Comparison of ENCODE assay signal across 19 cellular contexts in the genomic region with DNA sequence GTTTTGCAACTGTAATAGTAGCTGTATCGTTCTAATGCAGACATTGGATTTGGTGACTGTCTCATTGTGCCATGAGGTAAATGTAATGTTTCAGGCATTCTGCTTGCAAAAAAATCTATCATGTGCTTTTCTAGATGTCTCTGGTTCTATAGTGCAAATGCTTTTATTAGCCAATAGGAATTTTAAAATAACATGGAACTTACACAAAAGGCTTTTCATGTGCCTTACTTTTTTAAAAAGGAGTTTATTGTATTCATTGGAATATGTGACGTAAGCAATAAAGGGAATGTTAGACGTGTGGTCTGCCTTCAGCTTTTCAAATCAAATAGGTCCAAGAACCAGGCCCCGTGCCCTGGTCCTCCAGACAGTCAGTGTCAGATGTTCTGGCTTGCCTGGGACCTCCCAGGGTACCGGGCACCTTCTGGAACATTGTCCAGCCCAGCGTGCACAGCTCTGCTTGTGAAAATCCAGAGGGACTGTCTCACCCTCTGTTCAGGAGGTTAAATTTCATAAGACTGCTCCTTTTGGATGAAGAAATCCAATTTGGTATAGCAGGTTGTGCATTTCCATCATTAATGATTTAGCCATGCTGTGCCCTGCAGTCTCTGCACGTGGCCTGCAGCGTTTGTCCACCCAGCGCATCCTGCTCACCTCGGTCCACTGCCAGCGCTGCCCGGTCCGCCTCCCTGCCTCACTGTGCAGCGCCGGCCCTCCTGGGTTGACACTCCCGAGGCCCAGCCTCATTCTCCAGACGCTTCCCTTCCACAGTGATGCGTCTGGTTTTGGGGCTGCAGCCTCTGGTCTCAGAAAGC.
"Had no signal": no experiment of that assay in that cellular context is flagged by ENCODE, and none has a peak within 500 bp of the region (broad histone marks: within the 10 kb centered on the region; RNA-seq: fewer than 3 reads in every experiment).

No MANE protein-coding gene starts in this region.

- H3K36me3 Mint-ChIP-seq: activated naive CD8-positive, alpha-beta T cell; natural killer cell treated with Interleukin-12 subunit alpha and Interleukin-12 subunit beta and Interleukin-15 and Interleukin-18, amount 100 ng/mL, for 72 hours had no signal

- H3K9me3 Mint-ChIP-seq: endodermal cell; mesothelial cell of epicardium; natural killer cell treated with Interleukin-12 subunit alpha and Interleukin-12 subunit beta and Interleukin-15 and Interleukin-18, amount 100 ng/mL, for 72 hours had no signal

- H3K9ac ChIP-seq: parathyroid adenoma had no signal

- H3K9me3 ChIP-seq: body of pancreas, gastrocnemius medialis, right lobe of liver had no signal

- ATAC-seq: body of pancreas; gastrocnemius medialis; left lobe of liver; natural killer cell treated with Interleukin-12 subunit alpha and Interleukin-12 subunit beta and Interleukin-15 and Interleukin-18, amount 100 ng/mL, for 72 hours; right lobe of liver had no signal

- FAIRE-seq: colon, kidney, small intestine had no signal

- H3K27ac Mint-ChIP-seq: activated naive CD8-positive, alpha-beta T cell; endodermal cell; mesothelial cell of epicardium; natural killer cell treated with Interleukin-12 subunit alpha and Interleukin-12 subunit beta and Interleukin-15 and Interleukin-18, amount 100 ng/mL, for 72 hours had no signal

- H3K4me3 Mint-ChIP-seq: activated naive CD8-positive, alpha-beta T cell; endodermal cell; mesothelial cell of epicardium; natural killer cell treated with Interleukin-12 subunit alpha and Interleukin-12 subunit beta and Interleukin-15 and Interleukin-18, amount 100 ng/mL, for 72 hours had no signal

- H3K4me3 ChIP-seq: body of pancreas, gastrocnemius medialis, lung, right lobe of liver had no signal

- H2AFZ ChIP-seq: parathyroid adenoma had no signal

- H3K27me3 ChIP-seq: right lobe of liver had no signal

- H3K4me1 ChIP-seq: gastrocnemius medialis had no signal

- H3K27ac ChIP-seq: body of pancreas, gastrocnemius medialis, parathyroid adenoma, right lobe of liver had no signal

- DNase-seq: activated CD4-positive, alpha-beta T cell treated with anti-CD3 and anti-CD28 coated beads for 1 hour; amygdala; body of pancreas; central memory CD4-positive, alpha-beta T cell; endodermal cell; gastrocnemius medialis; right lobe of liver; small intestine; stimulated activated CD4-positive, alpha-beta T cell treated with anti-CD3 and anti-CD28 coated beads, Interleukin-4, amount 100 ng/mL, for 24 hours; stimulated activated naive CD4-positive, alpha-beta T cell; WERI-Rb-1 had no signal

- H3K4me1 Mint-ChIP-seq: endodermal cell had no signal
